20 cellular contexts compared by ENCODE assay signal in the genomic region with DNA sequence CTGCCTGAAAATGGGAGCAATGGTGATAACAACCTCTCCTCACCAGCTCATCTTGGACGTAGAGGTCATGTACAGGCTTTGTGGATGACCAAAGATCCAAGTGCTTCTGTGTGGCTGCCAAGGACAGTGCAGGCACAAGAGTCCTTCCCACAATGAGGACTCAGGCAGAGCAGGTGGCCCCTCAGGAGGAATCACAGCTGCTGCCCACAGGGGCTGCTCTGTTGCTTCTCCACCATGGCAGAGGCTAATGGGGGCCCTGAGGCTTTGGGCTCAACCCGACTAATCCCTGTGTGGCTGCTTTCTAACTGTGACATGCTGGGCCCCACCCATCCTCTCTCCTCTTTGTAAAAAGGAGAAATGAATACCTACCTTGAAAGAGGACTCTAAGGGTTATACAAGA. TPM values are rescaled to one million over a fixed set of nuclear protein-coding genes. Genes with fewer than 3 reads are reported as not detected.
A peak's percentile ranks its signal among the peaks of the same experiment; 100 is the strongest.
DNase-seq lines count a peak whose midpoint lies in the region; ATAC-seq, FAIRE-seq and TF ChIP-seq lines count a peak whose summit lies in the region.
"Had no signal": no experiment of that assay in that cellular context is flagged by ENCODE, and none has a peak within 500 bp of the region (broad histone marks: within the 10 kb centered on the region; RNA-seq: fewer than 3 reads in every experiment).

No MANE protein-coding gene starts in this region.

- H3K27ac ChIP-seq in K562 (ENCODE audit: extremely low read depth, low read depth, low read length) (no peak overlapping the region), upper lobe of right lung (no peak overlapping the region)
- H3K27ac ChIP-seq: C4-2B had no signal

- in situ Hi-C loops in K562 (cut with MboI) = no loop called here

- no peaks in the 10 kb centered on the region for H3K9me3 ChIP-seq in K562 (replicated peaks; ENCODE audit: control insufficient read depth, insufficient read depth, low read depth, low read length)
- no peaks in the 10 kb centered on the region for H3K9me3 ChIP-seq in upper lobe of right lung
- H3K9me3 ChIP-seq: BE2C, Caco-2 had no signal

- peak overlapping the region; percentile 32; the same call in 1 of the 2 replicates for H3K4me3 Mint-ChIP-seq in HFFc6
- H3K4me3 Mint-ChIP-seq: CD4-positive, alpha-beta T cell; GM23338 had no signal

- DNase-seq in HFFc6 (no peak), K562 (ENCODE audit: extremely low read depth in 1 of 4, low spot score in 3 of 4) (no peak), myocyte (ENCODE audit: low read depth) (peak; percentile 87), upper lobe of right lung (peak; percentile 30), Kasumi-1 (lab: John Stamatoyannopoulos, UW) (no peak), C1 segment of cervical spinal cord (lab: John Stamatoyannopoulos, UW) (no peak)
- DNase-seq: ACHN; BE2C; Caco-2; CD4-positive, alpha-beta T cell had no signal

- no peak for FAIRE-seq in K562 (lab: Jason Lieb, UNC)
- FAIRE-seq: A204.1, D721Med, G401.6, GM12892, GM18507, H54 had no signal

- no peaks in the 10 kb centered on the region; the same call in 1 of the 2 replicates for H3K9me3 Mint-ChIP-seq in HFFc6
- H3K9me3 Mint-ChIP-seq: CD4-positive, alpha-beta T cell; GM23338 had no signal

- H4K20me1 ChIP-seq in K562 (replicated peaks; ENCODE audit: control insufficient read depth, insufficient read depth, low read length) = no peaks in the 10 kb centered on the region

- H3K9ac ChIP-seq in K562 (ENCODE audit: insufficient read depth in 1 of 2, low read depth in 2 of 2, low read length in 2 of 2) = peak overlapping the region in 1 of 2 experiments; percentile 63; a peak in 1 of 4 replicates

- POLR2A ChIA-PET in K562 (lab: Yijun Ruan, JAX) = interaction anchor here (0.6 to 0.7 kb wide), 2 partner anchors 11 to 905 kb away, joined by 3 read pairs; no protein-coding TSS in a partner anchor

- H3K27me3 Mint-ChIP-seq in HFFc6 (ENCODE audit: insufficient read depth) = peaks cover 11% of the 10 kb centered on the region

- no peak for TF ChIP-seq EP300 in K562 (IDR thresholded peaks at IDR 0.05; ENCODE audit: low read length)

- no peak overlapping the region for H3K4me2 ChIP-seq in K562 (ENCODE audit: insufficient read depth, low read length)
- H3K4me2 ChIP-seq: GM23338 had no signal

- H3K4me1 ChIP-seq in K562 (replicated peaks in 1 of 2; ENCODE audit: control insufficient read depth in 2 of 2, insufficient read depth in 2 of 2, low read length in 2 of 2) (peaks cover 36 to 38% of the 10 kb centered on the region in 2 experiments; a peak in 4 of 5 replicates), upper lobe of right lung (no peaks in the 10 kb centered on the region)
- H3K4me1 ChIP-seq: BE2C, Caco-2 had no signal

- ATAC-seq in K562 (no peak), upper lobe of right lung (no peak)
- ATAC-seq in activated CD4-positive, CD25-positive, alpha-beta regulatory T cell treated with anti-CD3 and anti-CD28 coated beads, Interleukin-2, amount 50 U/mL, for 24 hours = no peak
- ATAC-seq: GM23338, HCT116 had no signal

- H3K4me3 ChIP-seq in K562 (no peak overlapping the region), upper lobe of right lung (no peak overlapping the region)
- H3K4me3 ChIP-seq: GM23338 had no signal

- H2AFZ ChIP-seq in K562 (ENCODE audit: low read depth, low read length) = peak overlapping the region; percentile 47
- H2AFZ ChIP-seq: GM23338 had no signal

- no peak overlapping the region for H3K27ac Mint-ChIP-seq in HFFc6
- H3K27ac Mint-ChIP-seq: CD4-positive, alpha-beta T cell; GM23338 had no signal

- no peak for TF ChIP-seq RAD21 in K562 (CRISPR knock-in tag; conservative IDR thresholded peaks at IDR 0.05 in 1 of 2, IDR thresholded peaks at IDR 0.05 in 1 of 2)

- no peaks in the 10 kb centered on the region for H3K9me1 ChIP-seq in K562 (ENCODE audit: control insufficient read depth, insufficient read depth, low read length)

- TF ChIP-seq POLR2A in K562 (conservative IDR thresholded peaks at IDR 0.05) = no peak

- WGBS in K562 (ENCODE audit: insufficient coverage, low coverage, missing lambda C conversion rate) = 16% methylated on average over 2 of the region's 2 CpGs

- H3K36me3 ChIP-seq in K562 (ENCODE audit: control insufficient read depth, insufficient read depth, low read length) = no peaks in the 10 kb centered on the region
- no peaks in the 10 kb centered on the region for H3K36me3 ChIP-seq in upper lobe of right lung
- H3K36me3 ChIP-seq: BE2C had no signal

- H3K36me3 Mint-ChIP-seq in HFFc6 (ENCODE audit: low read depth) = peaks cover 23% of the 10 kb centered on the region

- TF ChIP-seq CTCF in HFFc6 (IDR thresholded peaks at IDR 0.05) = no peak
- TF ChIP-seq CTCF in K562 (IDR thresholded peaks at IDR 0.05 in 2 of 3, conservative IDR thresholded peaks at IDR 0.05 in 1 of 3; ENCODE audit: insufficient read depth in 2 of 3, low read depth in 1 of 3, low read length in 3 of 3) = no peak
- TF ChIP-seq CTCF in upper lobe of right lung (IDR thresholded peaks at IDR 0.05) = no peak

- no TSS peak for BruUV-seq in K562 (replicated peaks; lab: Mats Ljungman, UMichigan)

- peaks cover 76% of the 10 kb centered on the region for H3K4me1 Mint-ChIP-seq in HFFc6 (ENCODE audit: low read depth)
- H3K4me1 Mint-ChIP-seq: GM23338 had no signal

- intact Hi-C loops in K562 (cut with micrococcal nuclease) = no loop called here
- intact Hi-C loops in upper lobe of right lung (cut with DNase I) = no loop called here

- no peaks in the 10 kb centered on the region for H3K79me2 ChIP-seq in K562 (ENCODE audit: control insufficient read depth, insufficient read depth, low read length)

- H3K27me3 ChIP-seq in K562 (ENCODE audit: control insufficient read depth in 2 of 2, insufficient read depth in 2 of 2, low read length in 2 of 2) (no peaks in the 10 kb centered on the region), upper lobe of right lung (no peaks in the 10 kb centered on the region)
- H3K27me3 ChIP-seq: BE2C had no signal

- CTCF ChIA-PET in K562 (lab: Yijun Ruan, JAX; ENCODE audit: low intra/inter-chr PET ratio) = no interaction called here

TF ChIP-seq in K562, 482 proteins besides CTCF, POLR2A, EP300 and RAD21:
- no peak for TF ChIP-seq HOXB6 (CRISPR knock-in tag; IDR thresholded peaks at IDR 0.05; ENCODE audit: borderline replicate concordance)
- no peak for TF ChIP-seq ZSCAN29 (IDR thresholded peaks at IDR 0.05)
- no peak for TF ChIP-seq CCNT2 (IDR thresholded peaks at IDR 0.05; ENCODE audit: borderline replicate concordance, extremely low read depth, insufficient read length, low read depth, low read length)
- TF ChIP-seq HNRNPL (IDR thresholded peaks at IDR 0.05; ENCODE audit: low read depth, low read length) = no peak
- TF ChIP-seq, protein P1, sequence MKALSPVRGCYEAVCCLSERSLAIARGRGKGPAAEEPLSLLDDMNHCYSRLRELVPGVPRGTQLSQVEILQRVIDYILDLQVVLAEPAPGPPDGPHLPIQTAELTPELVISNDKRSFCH (CRISPR knock-in tag; IDR thresholded peaks at IDR 0.05) = no peak
- TF ChIP-seq, protein P1 (tag; IDR thresholded peaks at IDR 0.05) = no peak

RNA-seq across cellular contexts. Expression of gene MRPS22, which starts 58.1 kb away (rescaled TPM):
- total RNA-seq in HFFc6 (2021; fragmentation: NEBNext Ultra II Directional; extraction: Animal tissue kit (Norgen Biotek cat#: 25700)) = 10 to 100 TPM; 65.8 to 74.1 (median 71.0) TPM
- total RNA-seq in K562 (2011; cell fraction: chromatin; rRNA removed; ENCODE audit: low replicate concordance) = 38.6 and 79.2 TPM in 2 replicates
- total RNA-seq in K562 (2011; cell fraction: nucleolus; rRNA removed) = 28.6 and 29.9 TPM in 2 replicates
- total RNA-seq in K562 (2011; cell fraction: nucleoplasm; rRNA removed) = 45.2 and 53.5 TPM in 2 replicates
- total RNA-seq in K562 (2014; rRNA removed) (193 and 237 TPM in 2 replicates), K562 (2014; rRNA removed; fragmentation: Illumina TruSeq; extraction: Trizol) (202 and 232 TPM in 2 replicates), K562 (2015; rRNA removed; fragmentation: Illumina TruSeq; extraction: Trizol) (216 and 229 TPM in 2 replicates), K562 (2021) (148 and 159 TPM in 2 replicates), myocyte (70.2 and 78.3 TPM in 2 replicates), upper lobe of right lung (31.1 TPM)
- polyA plus RNA-seq in K562 (2011; rRNA removed) (131 and 189 TPM in 2 replicates), K562 (2014; fragmentation: Illumina TruSeq; extraction: Trizol) (197 and 219 TPM in 2 replicates), K562 (2014; fragmentation: Nextera tagmentation; extraction: Ambion mirVana) (100 to 1,000 TPM; 330 to 397 TPM), K562 (2014; rRNA removed) (233 and 261 TPM in 2 replicates)
- 101 TPM in 2 replicates for polyA plus RNA-seq in K562 (2011; cell fraction: cytosol; rRNA removed)
- polyA plus RNA-seq in K562 (2011; cell fraction: nucleus; rRNA removed) = 42.1 and 51.3 TPM in 2 replicates
- 100 and 122 TPM in 2 replicates for polyA plus RNA-seq in K562 (2012)
- polyA minus RNA-seq in K562 (2011; rRNA and poly(A)+ RNA removed) = 157 and 168 TPM in 2 replicates
- polyA minus RNA-seq in K562 (2011; cell fraction: cytosol; rRNA and poly(A)+ RNA removed) = 36.2 and 63.4 TPM in 2 replicates
- polyA minus RNA-seq in K562 (2011; cell fraction: nucleus; rRNA and poly(A)+ RNA removed) = 37.8 and 82.5 TPM in 2 replicates
- polyA plus RNA-seq in myocyte (2012) = 27.2 TPM

Comparison
In these comparisons a context has a peak if more than half of its experiments do, and no peak if none do; other contexts are left out.
1. DNase-seq: peak in myocyte (single experiment) and upper lobe of right lung (single experiment); none in HFFc6 (single experiment), K562 (0 of 4), Kasumi-1 (0 of 2) and C1 segment of cervical spinal cord (0 of 14).